7 cellular contexts compared by ENCODE assay signal in genomic region chr21:28931708-28932372, GRCh38.
DNase-seq lines count a peak whose midpoint lies in the region; ATAC-seq and TF ChIP-seq lines count a peak whose summit lies in the region.
"Not testable (repeated sequence)": the region's sequence is repeated elsewhere in the genome, so short reads cannot be mapped to it uniquely, and the experiment has no call there.

No MANE protein-coding gene starts in this region.

- TF ChIP-seq POLR2A in esophagus muscularis mucosa (IDR thresholded peaks at IDR 0.05; ENCODE audit: low read depth), result not testable (repeated sequence)

- 92% methylated on average over 6 of the region's 6 CpGs for WGBS in esophagus muscularis mucosa

- not testable (repeated sequence) for TF ChIP-seq CTCF in C4-2B (conservative IDR thresholded peaks at IDR 0.05); HEK293 (tag by site-specific recombination; IDR thresholded peaks at IDR 0.05); Panc1 (IDR thresholded peaks at IDR 0.05); esophagus muscularis mucosa (IDR thresholded peaks at IDR 0.05)

- not testable (repeated sequence) for H3K27me3 Mint-ChIP-seq in activated CD4-positive, alpha-beta T cell treated with anti-CD3 and anti-CD28 coated beads, Interleukin-2, amount 10 ng/mL, durations not matched to agents 7 days and 5 days; activated T-helper 1 cell treated with anti-CD3 and anti-CD28 coated beads, Interleukin-12 subunit alpha, Interleukin-12 subunit beta, Interleukin-2, Interleukin-4 antibody, amounts not matched to agents 30 ng/mL and 10 ng/mL and 1 ng/mL, durations not matched to agents 14 hours and 24 hours and 36 hours (ENCODE audit: insufficient read depth)

- POLR2A ChIA-PET in HEK293 (lab: Yijun Ruan, JAX); Panc1 (lab: Charles Lee); activated CD4-positive, alpha-beta T cell treated with anti-CD3 and anti-CD28 coated beads, Interleukin-2, amount 10 ng/mL, durations not matched to agents 7 days and 5 days (lab: Charles Lee): not testable (repeated sequence)

- H3K9me3 Mint-ChIP-seq in activated CD4-positive, alpha-beta T cell treated with anti-CD3 and anti-CD28 coated beads, Interleukin-2, amount 10 ng/mL, durations not matched to agents 7 days and 5 days; activated T-helper 1 cell treated with anti-CD3 and anti-CD28 coated beads, Interleukin-12 subunit alpha, Interleukin-12 subunit beta, Interleukin-2, Interleukin-4 antibody, amounts not matched to agents 30 ng/mL and 10 ng/mL and 1 ng/mL, durations not matched to agents 14 hours and 24 hours and 36 hours: not testable (repeated sequence)

- H3K4me1 ChIP-seq in HEK293 (ENCODE audit: control insufficient read depth, insufficient read depth, low read length) (peaks cover 11% of the 10 kb centered on the region; the same call in 1 of the 2 replicates), esophagus muscularis mucosa (peaks cover 0 to 16% (median 10%) of the 10 kb centered on the region in 4 donors)
- H3K4me1 ChIP-seq in Panc1 (ENCODE audit: control insufficient read depth, insufficient read depth, low read length), result not testable (repeated sequence)

- H3K36me3 ChIP-seq in HEK293 (ENCODE audit: control insufficient read depth in 2 of 2, insufficient read depth in 1 of 2, low read length in 2 of 2) (peaks cover 24 to 28% of the 10 kb centered on the region in 2 experiments), esophagus muscularis mucosa (peaks cover 0 to 50% (median 29%) of the 10 kb centered on the region in 4 donors)
- not testable (repeated sequence) for H3K36me3 ChIP-seq in Panc1 (ENCODE audit: control insufficient read depth, insufficient read depth, low read length)

- CTCF ChIA-PET in HEK293 (lab: Yijun Ruan, JAX), result interaction anchor here (0.5 to 1.3 kb wide), 6 partner anchors 8 to 1265 kb away, joined by 3 to 4 read pairs (median 3); no protein-coding TSS in a partner anchor
- CTCF ChIA-PET in Panc1 (lab: Charles Lee), result not testable (repeated sequence)
- CTCF ChIA-PET in activated CD4-positive, alpha-beta T cell treated with anti-CD3 and anti-CD28 coated beads, Interleukin-2, amount 10 ng/mL, durations not matched to agents 7 days and 5 days (lab: Charles Lee), result interaction anchor here (1.1 kb wide), 1 partner anchor 8 kb away, joined by 3 read pairs; no protein-coding TSS in a partner anchor

- intact Hi-C loops in Panc1 (cut with micrococcal nuclease; ENCODE audit: unreplicated experiment); activated T-helper 1 cell treated with anti-CD3 and anti-CD28 coated beads, Interleukin-12 subunit alpha, Interleukin-12 subunit beta, Interleukin-2, Interleukin-4 antibody, amounts not matched to agents 30 ng/mL and 10 ng/mL and 1 ng/mL, durations not matched to agents 14 hours and 24 hours and 36 hours (cut with micrococcal nuclease); esophagus muscularis mucosa (cut with DNase I): not testable (repeated sequence)

- not testable (repeated sequence) for TF ChIP-seq EP300 in esophagus muscularis mucosa (IDR thresholded peaks at IDR 0.05)

- H3K27me3 ChIP-seq in Panc1 (ENCODE audit: control insufficient read depth, insufficient read depth, low read length); esophagus muscularis mucosa: not testable (repeated sequence)

- H3K27ac ChIP-seq in C4-2B (peak overlapping the region; percentile 55; the same call in 1 of the 2 replicates), Panc1 (ENCODE audit: low read length) (peak overlapping the region; percentile 44; the same call in 1 of the 2 replicates), esophagus muscularis mucosa (replicated peaks in 1 of 4) (peak overlapping the region in 3 of 4 donors; percentile 3 to 11 (median 8))
- not testable (repeated sequence) for H3K27ac ChIP-seq in HEK293 (ENCODE audit: extremely low read depth, low read depth, low read length)

- not testable (repeated sequence) for H3K9me3 ChIP-seq in HEK293 (ENCODE audit: control insufficient read depth, insufficient read depth, low read depth, low read length); Panc1 (ENCODE audit: control insufficient read depth, insufficient read depth, low read depth, low read length); esophagus muscularis mucosa

- not testable (repeated sequence) for DNase-seq in Panc1 (ENCODE audit: low read depth, low spot score); activated CD4-positive, alpha-beta T cell treated with anti-CD3 and anti-CD28 coated beads, Interleukin-2, amount 10 ng/mL, durations not matched to agents 7 days and 5 days; activated T-helper 1 cell treated with anti-CD3 and anti-CD28 coated beads, Interleukin-12 subunit alpha, Interleukin-12 subunit beta, Interleukin-2, Interleukin-4 antibody, amounts not matched to agents 30 ng/mL and 10 ng/mL and 1 ng/mL, durations not matched to agents 14 hours and 24 hours and 36 hours (ENCODE audit: low spot score); esophagus muscularis mucosa (ENCODE audit: extremely low spot score); left lobe of liver (ENCODE audit: low spot score)

- peaks cover 40% of the 10 kb centered on the region for H3K36me3 Mint-ChIP-seq in activated CD4-positive, alpha-beta T cell treated with anti-CD3 and anti-CD28 coated beads, Interleukin-2, amount 10 ng/mL, durations not matched to agents 7 days and 5 days (ENCODE audit: low read depth)
- peaks cover 26% of the 10 kb centered on the region for H3K36me3 Mint-ChIP-seq in activated T-helper 1 cell treated with anti-CD3 and anti-CD28 coated beads, Interleukin-12 subunit alpha, Interleukin-12 subunit beta, Interleukin-2, Interleukin-4 antibody, amounts not matched to agents 30 ng/mL and 10 ng/mL and 1 ng/mL, durations not matched to agents 14 hours and 24 hours and 36 hours (ENCODE audit: low read depth)

- in situ Hi-C loops in Panc1 (cut with HindIII; ENCODE audit: low pct_unique_long_range_greater_than_20kb, low sequenced_read_pairs), result not testable (repeated sequence)

- not testable (repeated sequence) for H3K4me3 ChIP-seq in HEK293 (ENCODE audit: low read depth, low read length); Panc1 (ENCODE audit: low read depth in 2 of 2, low read length in 2 of 2); esophagus muscularis mucosa

- ATAC-seq in Panc1, result not testable (repeated sequence)
- peak; percentile 51 for ATAC-seq in left lobe of liver

- H3K4me3 Mint-ChIP-seq in activated CD4-positive, alpha-beta T cell treated with anti-CD3 and anti-CD28 coated beads, Interleukin-2, amount 10 ng/mL, durations not matched to agents 7 days and 5 days; activated T-helper 1 cell treated with anti-CD3 and anti-CD28 coated beads, Interleukin-12 subunit alpha, Interleukin-12 subunit beta, Interleukin-2, Interleukin-4 antibody, amounts not matched to agents 30 ng/mL and 10 ng/mL and 1 ng/mL, durations not matched to agents 14 hours and 24 hours and 36 hours: not testable (repeated sequence)

- H3K4me1 Mint-ChIP-seq in activated CD4-positive, alpha-beta T cell treated with anti-CD3 and anti-CD28 coated beads, Interleukin-2, amount 10 ng/mL, durations not matched to agents 7 days and 5 days; activated T-helper 1 cell treated with anti-CD3 and anti-CD28 coated beads, Interleukin-12 subunit alpha, Interleukin-12 subunit beta, Interleukin-2, Interleukin-4 antibody, amounts not matched to agents 30 ng/mL and 10 ng/mL and 1 ng/mL, durations not matched to agents 14 hours and 24 hours and 36 hours (ENCODE audit: low read depth): not testable (repeated sequence)

- peak overlapping the region; percentile 81 for H3K27ac Mint-ChIP-seq in activated CD4-positive, alpha-beta T cell treated with anti-CD3 and anti-CD28 coated beads, Interleukin-2, amount 10 ng/mL, durations not matched to agents 7 days and 5 days
- H3K27ac Mint-ChIP-seq in activated T-helper 1 cell treated with anti-CD3 and anti-CD28 coated beads, Interleukin-12 subunit alpha, Interleukin-12 subunit beta, Interleukin-2, Interleukin-4 antibody, amounts not matched to agents 30 ng/mL and 10 ng/mL and 1 ng/mL, durations not matched to agents 14 hours and 24 hours and 36 hours, result peak overlapping the region; percentile 52

- BruUV-seq in Panc1 (replicated peaks; lab: Mats Ljungman, UMichigan), result not testable (repeated sequence)

TF ChIP-seq in HEK293, 187 proteins besides CTCF, POLR2A, EP300 and RAD21:
- TF ChIP-seq OSR2 (tag by site-specific recombination; IDR thresholded peaks at IDR 0.05), result peak; percentile 59
